Comparison of ENCODE assay signal across 10 cellular contexts in genomic region chr21:46636550-46637289, GRCh38. TPM values are rescaled to one million over a fixed set of nuclear protein-coding genes. Genes with fewer than 3 reads are reported as not detected.
A peak's percentile ranks its signal among the peaks of the same experiment; 100 is the strongest.
DNase-seq lines count a peak whose midpoint lies in the region; ATAC-seq, FAIRE-seq and TF ChIP-seq lines count a peak whose summit lies in the region.
"Had no signal": no experiment of that assay in that cellular context is flagged by ENCODE, and none has a peak within 500 bp of the region (broad histone marks: within the 10 kb centered on the region; RNA-seq: fewer than 3 reads in every experiment).

No MANE protein-coding gene starts in this region.

- no peaks in the 10 kb centered on the region for H3K9me3 Mint-ChIP-seq in activated CD4-positive, alpha-beta memory T cell treated with anti-CD3 and anti-CD28 coated beads for 36 hours

- H3K4me1 Mint-ChIP-seq in activated CD4-positive, alpha-beta memory T cell treated with anti-CD3 and anti-CD28 coated beads for 36 hours (ENCODE audit: low read depth): peaks cover 61% of the 10 kb centered on the region

- no peak for ATAC-seq in gastroesophageal sphincter

- intact Hi-C loops in activated CD4-positive, alpha-beta memory T cell treated with anti-CD3 and anti-CD28 coated beads for 36 hours (cut with micrococcal nuclease): no loop called here
- intact Hi-C loops in prostate gland (cut with DNase I): no loop called here

- no peak for TF ChIP-seq POLR2A in gastroesophageal sphincter (IDR thresholded peaks at IDR 0.05)
- TF ChIP-seq POLR2A in prostate gland (IDR thresholded peaks at IDR 0.05): no peak

- no peaks in the 10 kb centered on the region for H3K27me3 Mint-ChIP-seq in activated CD4-positive, alpha-beta memory T cell treated with anti-CD3 and anti-CD28 coated beads for 36 hours

- H3K4me3 Mint-ChIP-seq in activated CD4-positive, alpha-beta memory T cell treated with anti-CD3 and anti-CD28 coated beads for 36 hours: peak overlapping the region; percentile 90

- WGBS in gastroesophageal sphincter (ENCODE audit: low coverage in 1 of 2), 2 donors: 46 to 47% methylated on average over 7 of the region's 7 CpGs
- 67% methylated on average over 7 of the region's 7 CpGs for WGBS in prostate gland

- CTCF ChIA-PET in HEK293 (lab: Yijun Ruan, JAX): interaction anchor here (0.6 to 1.6 kb wide), 9 partner anchors 8 to 493 kb away, joined by 3 to 5 read pairs (median 3); no protein-coding TSS in a partner anchor
- CTCF ChIA-PET in activated CD4-positive, alpha-beta memory T cell treated with anti-CD3 and anti-CD28 coated beads for 36 hours (lab: Charles Lee): interaction anchor here (0.9 to 1.1 kb wide), 3 partner anchors 10 to 85 kb away, joined by 3 to 4 read pairs (median 4); no protein-coding TSS in a partner anchor

- H3K27ac Mint-ChIP-seq in activated CD4-positive, alpha-beta memory T cell treated with anti-CD3 and anti-CD28 coated beads for 36 hours: peak overlapping the region; percentile 86

- no peak for FAIRE-seq in D721Med (lab: Jason Lieb, UNC)
- FAIRE-seq: islet of Langerhans had no signal

- no peaks in the 10 kb centered on the region for H3K27me3 ChIP-seq in gastroesophageal sphincter
- no peaks in the 10 kb centered on the region for H3K27me3 ChIP-seq in prostate gland (replicated peaks; ENCODE audit: insufficient read depth)

- H3K4me3 ChIP-seq in HEK293 (ENCODE audit: low read depth, low read length) (peak overlapping the region; percentile 62; the same call in 1 of the 2 replicates), gastroesophageal sphincter (peak overlapping the region; percentile 70 to 79), skin epidermis (peak overlapping the region in 6 of 7 experiments; percentile 59 to 99 (median 86)), prostate gland (peak overlapping the region in 1 of 2 donors; percentile 86)

- H3K9me3 ChIP-seq in HEK293 (ENCODE audit: control insufficient read depth, insufficient read depth, low read depth, low read length) (no peaks in the 10 kb centered on the region), gastroesophageal sphincter (no peaks in the 10 kb centered on the region), prostate gland (no peaks in the 10 kb centered on the region)

- DNase-seq in activated CD4-positive, alpha-beta memory T cell treated with anti-CD3 and anti-CD28 coated beads for 36 hours: no peak
- DNase-seq in activated gamma-delta T cell treated with Interleukin-2 at 50 U/mL for 16 hours (no peak), 8988T (no peak), D721Med (ENCODE audit: insufficient read length, low spot score) (no peak), prostate gland (ENCODE audit: low spot score) (no peak)

- no peak for TF ChIP-seq EP300 in gastroesophageal sphincter (IDR thresholded peaks at IDR 0.05)

- TF ChIP-seq CTCF in HEK293 (tag by site-specific recombination; IDR thresholded peaks at IDR 0.05) (no peak), gastroesophageal sphincter (IDR thresholded peaks at IDR 0.05) (no peak), D721Med (IDR thresholded peaks at IDR 0.05; ENCODE audit: insufficient read depth, missing control alignments) (no peak), prostate gland (IDR thresholded peaks at IDR 0.05) (no peak)

- H3K4me1 ChIP-seq in HEK293 (ENCODE audit: control insufficient read depth, insufficient read depth, low read length): peaks cover 10% of the 10 kb centered on the region; the same call in 1 of the 2 replicates
- peaks cover 0 to 68% (median 13%) of the 10 kb centered on the region in 3 donors for H3K4me1 ChIP-seq in gastroesophageal sphincter
- H3K4me1 ChIP-seq in prostate gland (replicated peaks): peaks cover 4% of the 10 kb centered on the region

- H3K27ac ChIP-seq in HEK293 (ENCODE audit: extremely low read depth, low read depth, low read length): no peak overlapping the region
- H3K27ac ChIP-seq in gastroesophageal sphincter: peak overlapping the region in 3 of 4 donors; percentile 91 to 99 (median 97)
- peak overlapping the region in 11 of 21 experiments; percentile 95 to 100 (median 99) for H3K27ac ChIP-seq in skin epidermis
- no peak overlapping the region for H3K27ac ChIP-seq in prostate gland

- peaks cover 20% of the 10 kb centered on the region for H3K36me3 Mint-ChIP-seq in activated CD4-positive, alpha-beta memory T cell treated with anti-CD3 and anti-CD28 coated beads for 36 hours

- H3K36me3 ChIP-seq in HEK293 (ENCODE audit: control insufficient read depth in 2 of 2, insufficient read depth in 1 of 2, low read length in 2 of 2): peaks cover 15% of the 10 kb centered on the region in 2 experiments
- peaks cover 0 to 9% of the 10 kb centered on the region in 2 donors for H3K36me3 ChIP-seq in gastroesophageal sphincter
- no peaks in the 10 kb centered on the region for H3K36me3 ChIP-seq in prostate gland

- POLR2A ChIA-PET in HEK293 (lab: Yijun Ruan, JAX): interaction anchor here (1.0 to 2.1 kb wide), 12 partner anchors 8 to 663 kb away, joined by 3 to 14 read pairs (median 6); partner anchors contain the start of gene DIP2A
- POLR2A ChIA-PET in activated CD4-positive, alpha-beta memory T cell treated with anti-CD3 and anti-CD28 coated beads for 36 hours (lab: Charles Lee): interaction anchor here (1.2 to 2.0 kb wide), 4 partner anchors 78 to 177 kb away, joined by 3 to 7 read pairs (median 6); no protein-coding TSS in a partner anchor

TF ChIP-seq in HEK293, 187 proteins besides CTCF, POLR2A, EP300 and RAD21:
- peak; percentile 47 for TF ChIP-seq ZNF600 (tag by site-specific recombination; IDR thresholded peaks at IDR 0.05)
- TF ChIP-seq ZNF426 (tag by site-specific recombination; IDR thresholded peaks at IDR 0.05): no peak
- TF ChIP-seq PRDM6 (tag by site-specific recombination; IDR thresholded peaks at IDR 0.05): peak; percentile 36; the same call in 1 of the 2 replicates
- TF ChIP-seq SP3 (tag by site-specific recombination; IDR thresholded peaks at IDR 0.05): no peak
- no peak for TF ChIP-seq ZNF529 (tag by site-specific recombination; IDR thresholded peaks at IDR 0.05; ENCODE audit: insufficient replicate concordance)
- TF ChIP-seq ZNF366 (tag by site-specific recombination; conservative IDR thresholded peaks at IDR 0.05): no peak

RNA-seq across cellular contexts. Expression of gene PRMT2, which starts 1.2 kb away (rescaled TPM):
- 10 to 100 TPM; 85.4 to 90.7 TPM for total RNA-seq in activated CD4-positive, alpha-beta memory T cell treated with anti-CD3 and anti-CD28 coated beads for 36 hours
- 100 to 1,000 TPM; 128 to 176 (median 174) TPM for total RNA-seq in gastroesophageal sphincter
- total RNA-seq in prostate gland: 100 to 1,000 TPM in 1 of 2 donors, 10 to 100 TPM in 1; 77.9 to 108 TPM

RNA-seq across cellular contexts. Expression of gene S100B, which starts 31.8 kb away (rescaled TPM):
- not detected for total RNA-seq in activated CD4-positive, alpha-beta memory T cell treated with anti-CD3 and anti-CD28 coated beads for 36 hours
- total RNA-seq in gastroesophageal sphincter (10 to 100 TPM; 22.6 to 31.6 (median 27.7) TPM), prostate gland (1 to 10 TPM in 1 of 2 donors, under 1 TPM in 1; 0.91 to 3.2 TPM)
- total RNA-seq: H4 had no signal

Comparison
In these comparisons a context has a peak if more than half of its experiments do, and no peak if none do; other contexts are left out.
1. H3K27ac ChIP-seq: peak in gastroesophageal sphincter (3 of 4) and skin epidermis (11 of 21); none in HEK293 (single experiment) and prostate gland (0 of 2).
2. RNA of gene S100B, which starts 31.8 kb away (total RNA-seq): 22.6 to 31.6 TPM in gastroesophageal sphincter; 0.91 to 3.2 TPM in prostate gland and not detected in activated CD4-positive, alpha-beta memory T cell treated with anti-CD3 and anti-CD28 coated beads for 36 hours; every median in the first group is over 4 times any median in the second.